14 cellular contexts compared by ENCODE assay signal in genomic region chr12:47206450-47206830, GRCh38.
A peak's percentile ranks its signal among the peaks of the same experiment; 100 is the strongest.
DNase-seq lines count a peak whose midpoint lies in the region; ATAC-seq, FAIRE-seq and TF ChIP-seq lines count a peak whose summit lies in the region.
"Had no signal": no experiment of that assay in that cellular context is flagged by ENCODE, and none has a peak within 500 bp of the region (broad histone marks: within the 10 kb centered on the region; RNA-seq: fewer than 3 reads in every experiment).

No MANE protein-coding gene starts in this region.

- ATAC-seq in stimulated activated naive CD8-positive, alpha-beta T cell treated with anti-CD3 and anti-CD28 coated beads, Interleukin-15, Interleukin-2, amounts not matched to agents 100 U/mL and 50 U/mL, for 24 hours: no peak
- ATAC-seq in GM21737 (IDR thresholded peaks at IDR 0.05; ENCODE audit: unreplicated experiment) (no peak), GM21786 (IDR thresholded peaks at IDR 0.05; ENCODE audit: unreplicated experiment) (no peak)

- FAIRE-seq in H1 (lab: Jason Lieb, UNC): no peak
- FAIRE-seq: kidney had no signal

- H3K18ac ChIP-seq in H1 (ENCODE audit: extremely low read depth, low read length): no peak overlapping the region; the same call in 1 of the 2 replicates

- no peaks in the 10 kb centered on the region for H3K36me3 ChIP-seq in H1 (ENCODE audit: control insufficient read depth in 2 of 4, insufficient read depth in 4 of 4, low read length in 3 of 4)
- H3K36me3 ChIP-seq: adrenal gland had no signal

- H4K20me1 ChIP-seq in H1 (replicated peaks in 1 of 2; ENCODE audit: control insufficient read depth in 1 of 2, insufficient read depth in 2 of 2, low read length in 2 of 2): no peaks in the 10 kb centered on the region

- 81% methylated on average over 4 of the region's 4 CpGs; no CpG with 5 or more reads in 1 of the 2 experiments for WGBS in H1 (ENCODE audit: extremely low coverage in 1 of 2, insufficient coverage in 1 of 2, insufficient read length in 1 of 2, insufficient replicate concordance in 2 of 2, low coverage in 1 of 2, low lambda C conversion rate in 2 of 2, missing lambda C conversion rate in 1 of 2), 2 experiments

- no peaks in the 10 kb centered on the region for H3K9me3 Mint-ChIP-seq in stimulated activated naive CD8-positive, alpha-beta T cell treated with anti-CD3 and anti-CD28 coated beads, Interleukin-15, Interleukin-2, amounts not matched to agents 100 ng/mL and 50 ng/mL, for 24 hours
- H3K9me3 Mint-ChIP-seq in T-helper 2 cell treated with Interferon-gamma antibody and Interleukin-4, amounts not matched to agents 5 μg/mL and 100 μg/mL, for 36 hours: no peaks in the 10 kb centered on the region

- H3K79me1 ChIP-seq in H1 (ENCODE audit: low read depth, low read length): no peaks in the 10 kb centered on the region

- no peaks in the 10 kb centered on the region for H3K9me3 ChIP-seq in H1 (ENCODE audit: insufficient read depth in 2 of 2, low read depth in 1 of 2, low read length in 1 of 2)
- H3K9me3 ChIP-seq: adrenal gland had no signal

- H2BK120ac ChIP-seq in H1 (replicated peaks; ENCODE audit: low read depth, low read length): no peak overlapping the region

- H4K5ac ChIP-seq in H1 (ENCODE audit: insufficient read length, low read depth, low read length): no peak overlapping the region

- H2BK15ac ChIP-seq in H1 (ENCODE audit: low read length): no peak overlapping the region

- H3K9ac ChIP-seq in H1 (replicated peaks in 1 of 4; ENCODE audit: extremely low read depth in 1 of 4, low read depth in 3 of 4, low read length in 3 of 4): no peak overlapping the region

- H3K56ac ChIP-seq in H1 (replicated peaks; ENCODE audit: insufficient read length, low read depth, low read length): no peak overlapping the region

- H3K23me2 ChIP-seq in H1 (ENCODE audit: low read depth, low read length): no peaks in the 10 kb centered on the region

- no peaks in the 10 kb centered on the region for H3K79me2 ChIP-seq in H1 (ENCODE audit: control insufficient read depth in 1 of 2, insufficient read depth in 2 of 2, low read length in 2 of 2)

- H2AK5ac ChIP-seq in H1 (ENCODE audit: low read depth, low read length): no peak overlapping the region

- intact Hi-C loops in posterior cingulate gyrus (cut with DNase I): no loop called here

- no peak for TF ChIP-seq RAD21 in H1 (IDR thresholded peaks at IDR 0.05 in 1 of 2, conservative IDR thresholded peaks at IDR 0.05 in 1 of 2; ENCODE audit: low read depth in 2 of 2, low read length in 2 of 2)

- no peak for TF ChIP-seq POLR2A in H1 (IDR thresholded peaks at IDR 0.05; ENCODE audit: control extremely low read depth in 1 of 2, low read depth in 2 of 2, low read length in 2 of 2)

- H3K4me1 Mint-ChIP-seq in stimulated activated naive CD8-positive, alpha-beta T cell treated with anti-CD3 and anti-CD28 coated beads, Interleukin-15, Interleukin-2, amounts not matched to agents 100 ng/mL and 50 ng/mL, for 24 hours (ENCODE audit: low read depth): peaks cover 77% of the 10 kb centered on the region
- peaks cover 59% of the 10 kb centered on the region for H3K4me1 Mint-ChIP-seq in T-helper 2 cell treated with Interferon-gamma antibody and Interleukin-4, amounts not matched to agents 5 μg/mL and 100 μg/mL, for 36 hours (ENCODE audit: low read depth)

- H3K4me3 Mint-ChIP-seq in stimulated activated naive CD8-positive, alpha-beta T cell treated with anti-CD3 and anti-CD28 coated beads, Interleukin-15, Interleukin-2, amounts not matched to agents 100 ng/mL and 50 ng/mL, for 24 hours: peak overlapping the region; percentile 91
- H3K4me3 Mint-ChIP-seq in T-helper 2 cell treated with Interferon-gamma antibody and Interleukin-4, amounts not matched to agents 5 μg/mL and 100 μg/mL, for 36 hours: peak overlapping the region; percentile 76

- H2AFZ ChIP-seq in H1 (ENCODE audit: low read length): no peak overlapping the region; the same call in 1 of the 2 replicates

- H4K8ac ChIP-seq in H1 (ENCODE audit: extremely low read depth, insufficient read depth, low read length): no peak overlapping the region

- H3K4me1 ChIP-seq in H1 (replicated peaks in 1 of 4; ENCODE audit: control insufficient read depth in 3 of 4, insufficient read depth in 4 of 4, low read length in 3 of 4): peaks cover 0 to 13% (median 8%) of the 10 kb centered on the region in 4 experiments; a peak in 4 of 7 replicates

- H3K27me3 Mint-ChIP-seq in stimulated activated naive CD8-positive, alpha-beta T cell treated with anti-CD3 and anti-CD28 coated beads, Interleukin-15, Interleukin-2, amounts not matched to agents 100 ng/mL and 50 ng/mL, for 24 hours: no peaks in the 10 kb centered on the region
- no peaks in the 10 kb centered on the region for H3K27me3 Mint-ChIP-seq in T-helper 2 cell treated with Interferon-gamma antibody and Interleukin-4, amounts not matched to agents 5 μg/mL and 100 μg/mL, for 36 hours (ENCODE audit: low read depth)

- H2BK12ac ChIP-seq in H1 (ENCODE audit: low read depth, low read length): no peak overlapping the region

- H3K4ac ChIP-seq in H1 (replicated peaks; ENCODE audit: insufficient read length, low read depth, low read length): peak overlapping the region; percentile 14

- no peak for TF ChIP-seq CTCF in H1 (IDR thresholded peaks at IDR 0.05; ENCODE audit: control extremely low read depth in 1 of 3, insufficient read depth in 1 of 3, low read depth in 1 of 3, low read length in 3 of 3)

- no peak for DNase-seq in stimulated activated naive CD8-positive, alpha-beta T cell treated with anti-CD3 and anti-CD28 coated beads, Interleukin-15, Interleukin-2, amounts not matched to agents 100 U/mL and 50 U/mL, for 24 hours
- no peak for DNase-seq in T-helper 2 cell treated with Interferon-gamma antibody and Interleukin-4, amounts not matched to agents 5 μg/mL and 100 μg/mL, for 36 hours (ENCODE audit: low spot score)
- peak in 1 of 2 experiments; percentile 14 for DNase-seq in H1 (ENCODE audit: low read depth in 1 of 2, low spot score in 2 of 2)
- DNase-seq in NOMO-1 treated with dmso at 0.1 percent for 144 hours (lab: John Stamatoyannopoulos, UW; ENCODE audit: unreplicated experiment): no peak
- no peak for DNase-seq in posterior cingulate gyrus
- DNase-seq: activated CD4-positive, alpha-beta T cell treated with anti-CD3 and anti-CD28 coated beads for 48 hours; adrenal gland; kidney; NCI-H187 treated with DMSO at 0.1 percent for 48 hours; NCI-H526 treated with DMSO at 0.1 percent for 48 hours had no signal

- H2BK5ac ChIP-seq in H1 (ENCODE audit: low read depth, low read length): no peak overlapping the region

- H3K27ac Mint-ChIP-seq in stimulated activated naive CD8-positive, alpha-beta T cell treated with anti-CD3 and anti-CD28 coated beads, Interleukin-15, Interleukin-2, amounts not matched to agents 100 ng/mL and 50 ng/mL, for 24 hours: peak overlapping the region; percentile 98
- peak overlapping the region; percentile 90 for H3K27ac Mint-ChIP-seq in T-helper 2 cell treated with Interferon-gamma antibody and Interleukin-4, amounts not matched to agents 5 μg/mL and 100 μg/mL, for 36 hours

- H3K27me3 ChIP-seq in H1 (replicated peaks in 1 of 4; ENCODE audit: control insufficient read depth in 3 of 4, extremely low read depth in 1 of 4, insufficient read depth in 3 of 4, low read length in 3 of 4): no peaks in the 10 kb centered on the region
- H3K27me3 ChIP-seq: adrenal gland had no signal

- H3K4me3 ChIP-seq in H1 (ENCODE audit: extremely low read depth in 1 of 4, insufficient read depth in 2 of 4, low read depth in 3 of 4, low read length in 4 of 4): no peak overlapping the region
- H3K4me3 ChIP-seq: adrenal gland had no signal

- no peak overlapping the region for H3K4me2 ChIP-seq in H1 (ENCODE audit: insufficient read depth in 1 of 2, low read depth in 2 of 2, low read length in 2 of 2)

- H3K27ac ChIP-seq in H1 (ENCODE audit: low read depth, low read length): no peak overlapping the region
- H3K27ac ChIP-seq: RWPE1 had no signal

- POLR2A ChIA-PET in H1 (lab: Charles Lee; ENCODE audit: partially characterized antibody): no interaction called here

- no peak overlapping the region for H4K91ac ChIP-seq in H1 (replicated peaks; ENCODE audit: insufficient read length, low read length)

- TF ChIP-seq EP300 in H1 (IDR thresholded peaks at IDR 0.05; ENCODE audit: borderline replicate concordance in 1 of 2, low read depth in 2 of 2, low read length in 2 of 2): no peak

- CTCF ChIA-PET in H1 (lab: Charles Lee; ENCODE audit: partially characterized antibody): interaction anchor here (0.9 to 1.9 kb wide), 3 partner anchors 10 to 135 kb away, joined by 3 to 6 read pairs (median 3); no protein-coding TSS in a partner anchor

- no peak overlapping the region for H2BK20ac ChIP-seq in H1 (ENCODE audit: low read length)

- H3K36me3 Mint-ChIP-seq in stimulated activated naive CD8-positive, alpha-beta T cell treated with anti-CD3 and anti-CD28 coated beads, Interleukin-15, Interleukin-2, amounts not matched to agents 100 ng/mL and 50 ng/mL, for 24 hours (ENCODE audit: low read depth): peaks cover 69% of the 10 kb centered on the region
- peaks cover 60% of the 10 kb centered on the region for H3K36me3 Mint-ChIP-seq in T-helper 2 cell treated with Interferon-gamma antibody and Interleukin-4, amounts not matched to agents 5 μg/mL and 100 μg/mL, for 36 hours (ENCODE audit: low read depth)

- H3K23ac ChIP-seq in H1 (ENCODE audit: insufficient read length): no peak overlapping the region

- no peak overlapping the region for H3K14ac ChIP-seq in H1 (ENCODE audit: insufficient read length)

TF ChIP-seq in H1, 55 proteins besides CTCF, POLR2A, EP300 and RAD21:
- TF ChIP-seq USF2 (IDR thresholded peaks at IDR 0.05; ENCODE audit: low read length) (no peak), SP2 (IDR thresholded peaks at IDR 0.05; ENCODE audit: low read length) (no peak), CHD1 (IDR thresholded peaks at IDR 0.05; ENCODE audit: low read depth, low read length) (no peak), BCL11A (IDR thresholded peaks at IDR 0.05; ENCODE audit: low read depth in 2 of 2, low read length in 2 of 2) (no peak), FOSL1 (IDR thresholded peaks at IDR 0.05; ENCODE audit: insufficient read depth, low read depth, low read length) (no peak), TBP (IDR thresholded peaks at IDR 0.05; ENCODE audit: low read depth, low read length) (no peak), ZNF274 (IDR thresholded peaks at IDR 0.05; ENCODE audit: borderline replicate concordance, extremely low read depth, low read length) (no peak), YY1 (IDR thresholded peaks at IDR 0.05; ENCODE audit: low read depth, low read length) (no peak), KDM5A (IDR thresholded peaks at IDR 0.05; ENCODE audit: low read length) (no peak)
TF ChIP-seq in H1: peak in this region for 0.
